ENCODE assay signal across 8 cellular contexts in the genomic region with DNA sequence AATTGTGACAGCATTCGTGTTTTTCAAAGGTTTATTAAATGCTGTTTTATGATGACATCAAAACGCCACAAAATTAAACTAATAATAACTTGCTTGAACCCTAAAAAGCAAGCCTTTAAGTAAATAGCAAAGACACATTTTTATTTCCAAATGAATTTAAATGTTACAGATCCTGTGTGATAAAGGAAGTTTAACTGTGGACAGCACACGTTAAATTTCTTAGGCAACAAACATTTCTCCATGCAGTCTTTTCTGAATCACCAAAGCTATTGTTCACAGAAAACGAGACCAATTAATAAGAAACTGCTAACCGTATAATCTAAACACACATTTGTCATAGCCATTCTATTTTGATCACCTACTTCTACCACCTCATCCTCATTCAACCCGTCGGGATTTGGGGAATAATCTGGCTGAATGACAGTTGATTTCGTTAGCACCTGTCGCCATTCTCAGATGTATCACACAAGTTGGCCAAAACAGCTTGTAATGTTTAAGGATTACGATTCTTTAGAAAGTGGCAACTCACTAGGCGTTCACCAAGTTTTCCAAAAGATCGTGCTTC. TPM values are rescaled to one million over a fixed set of nuclear protein-coding genes. Genes with fewer than 3 reads are reported as not detected.
DNase-seq lines count a peak whose midpoint lies in the region; ATAC-seq, FAIRE-seq and TF ChIP-seq lines count a peak whose summit lies in the region.

No MANE protein-coding gene starts in this region.

- TF ChIP-seq POLR2A in HepG2 (IDR thresholded peaks at IDR 0.05; ENCODE audit: insufficient read depth in 1 of 2, low read depth in 2 of 2, low read length in 2 of 2), result no peak

- intact Hi-C loops in HepG2 (cut with micrococcal nuclease; ENCODE audit: unreplicated experiment) (loop anchor here (2.0 to 5.0 kb wide), 2 partner anchors 58 to 80 kb away; no protein-coding TSS in a partner anchor), sciatic nerve (cut with DNase I) (loop anchor here (10.0 kb wide), 1 partner anchor 82 kb away; no protein-coding TSS in a partner anchor)

- TF ChIP-seq CTCF in AG10803 (conservative IDR thresholded peaks at IDR 0.05; ENCODE audit: low read length) (no peak), HEK293 (tag by site-specific recombination; IDR thresholded peaks at IDR 0.05) (no peak), HepG2 (CRISPR knock-in tag; IDR thresholded peaks at IDR 0.05) (no peak), type B pancreatic cell (conservative IDR thresholded peaks at IDR 0.05) (no peak)

- TSS peak; percentile 51 for BruUV-seq in HepG2 (replicated peaks; lab: Mats Ljungman, UMichigan)

- H3K27me3 Mint-ChIP-seq in activated naive CD8-positive, alpha-beta T cell treated with anti-CD3 and anti-CD28 coated beads for 36 hours, result no peaks in the 10 kb centered on the region
- no peaks in the 10 kb centered on the region for H3K27me3 Mint-ChIP-seq in type B pancreatic cell

- H3K4me3 ChIP-seq in AG10803 (ENCODE audit: low read length) (peak overlapping the region; percentile 80), HEK293 (ENCODE audit: low read depth, low read length) (peak overlapping the region; percentile 95), HepG2 (replicated peaks in 1 of 3; ENCODE audit: insufficient read depth in 1 of 3, low read depth in 2 of 3, low read length in 3 of 3) (peak overlapping the region; percentile 87 to 99 (median 98))

- H3K9me3 ChIP-seq in HEK293 (ENCODE audit: control insufficient read depth, insufficient read depth, low read depth, low read length) (no peaks in the 10 kb centered on the region), HepG2 (ENCODE audit: low read length) (no peaks in the 10 kb centered on the region)

- DNase-seq in AG10803 (ENCODE audit: low read depth) (no peak), HepG2 (ENCODE audit: low spot score) (no peak), type B pancreatic cell (ENCODE audit: extremely low spot score, unreplicated experiment) (no peak), sciatic nerve (ENCODE audit: low spot score) (no peak)
- no peak for DNase-seq in activated naive CD8-positive, alpha-beta T cell treated with anti-CD3 and anti-CD28 coated beads for 36 hours

- peaks cover 52% of the 10 kb centered on the region for H3K79me2 ChIP-seq in HepG2 (ENCODE audit: insufficient read depth, low read length)

- H3K4me1 ChIP-seq in HEK293 (ENCODE audit: control insufficient read depth, insufficient read depth, low read length), result peaks cover 6% of the 10 kb centered on the region; the same call in 1 of the 2 replicates
- H3K4me1 ChIP-seq in HepG2 (ENCODE audit: insufficient read depth, low read length), result peaks cover 29% of the 10 kb centered on the region

- CTCF ChIA-PET in HEK293 (lab: Yijun Ruan, JAX), result interaction anchor here (0.6 to 0.7 kb wide), 2 partner anchors 10 to 184 kb away, joined by 3 to 4 read pairs; partner anchors contain the start of gene CUL1
- CTCF ChIA-PET in HepG2 (lab: Yijun Ruan, JAX; ENCODE audit: low intra/inter-chr PET ratio, low total read pairs), result no interaction called here

- H3K9me3 Mint-ChIP-seq in activated naive CD8-positive, alpha-beta T cell treated with anti-CD3 and anti-CD28 coated beads for 36 hours, result peaks cover 3% of the 10 kb centered on the region
- H3K9me3 Mint-ChIP-seq in type B pancreatic cell, result no peaks in the 10 kb centered on the region

- peak overlapping the region; percentile 96 for H3K27ac ChIP-seq in HEK293 (ENCODE audit: extremely low read depth, low read depth, low read length)
- H3K27ac ChIP-seq in HepG2 (ENCODE audit: extremely low read length, insufficient read depth, low read length), result peak overlapping the region; percentile 95

- H3K4me3 Mint-ChIP-seq in activated naive CD8-positive, alpha-beta T cell treated with anti-CD3 and anti-CD28 coated beads for 36 hours, result peak overlapping the region; percentile 95
- H3K4me3 Mint-ChIP-seq in type B pancreatic cell, result peak overlapping the region; percentile 99

- FAIRE-seq in HepG2 (lab: Jason Lieb, UNC), result peak; percentile 18

- peaks cover 35% of the 10 kb centered on the region for H3K4me1 Mint-ChIP-seq in activated naive CD8-positive, alpha-beta T cell treated with anti-CD3 and anti-CD28 coated beads for 36 hours
- H3K4me1 Mint-ChIP-seq in type B pancreatic cell (ENCODE audit: unreplicated experiment), result peaks cover 10% of the 10 kb centered on the region

- H3K4me2 ChIP-seq in HepG2 (ENCODE audit: low read depth, low read length), result peak overlapping the region; percentile 70

- TF ChIP-seq EP300 in HepG2 (IDR thresholded peaks at IDR 0.05; ENCODE audit: low read depth in 2 of 2, low read length in 2 of 2) (no peak), HepG2 (CRISPR knock-in tag; IDR thresholded peaks at IDR 0.05; ENCODE audit: borderline replicate concordance) (no peak)

- POLR2A ChIA-PET in HEK293 (lab: Yijun Ruan, JAX) (interaction anchor here (1.0 to 1.4 kb wide), 5 partner anchors 9 to 67 kb away, joined by 4 to 9 read pairs (median 4); no protein-coding TSS in a partner anchor), HepG2 (lab: Yijun Ruan, JAX) (interaction anchor here (1.1 to 1.2 kb wide), 2 partner anchors 10 to 58 kb away, joined by 3 to 5 read pairs; no protein-coding TSS in a partner anchor)

- peaks cover 35% of the 10 kb centered on the region for H3K36me3 Mint-ChIP-seq in activated naive CD8-positive, alpha-beta T cell treated with anti-CD3 and anti-CD28 coated beads for 36 hours
- H3K36me3 Mint-ChIP-seq in type B pancreatic cell, result peaks cover 5% of the 10 kb centered on the region

- no peak overlapping the region for H2AFZ ChIP-seq in HepG2 (ENCODE audit: low read length)

- no peak for ATAC-seq in HepG2
- ATAC-seq in sciatic nerve, result no peak
- ATAC-seq in HG02642 (IDR thresholded peaks at IDR 0.05; ENCODE audit: poor library complexity, unreplicated experiment), result no peak
- ATAC-seq in GM21786 (IDR thresholded peaks at IDR 0.05; ENCODE audit: unreplicated experiment), result no peak

- H3K27me3 ChIP-seq in HepG2 (ENCODE audit: control insufficient read depth in 1 of 2, insufficient read depth in 2 of 2, low read length in 2 of 2), result no peaks in the 10 kb centered on the region

- no peak for TF ChIP-seq RAD21 in HepG2 (CRISPR knock-in tag; IDR thresholded peaks at IDR 0.05)

- peak overlapping the region; percentile 93 for H3K27ac Mint-ChIP-seq in activated naive CD8-positive, alpha-beta T cell treated with anti-CD3 and anti-CD28 coated beads for 36 hours
- peak overlapping the region; percentile 95 for H3K27ac Mint-ChIP-seq in type B pancreatic cell

- 2% methylated on average over 12 of the region's 12 CpGs for WGBS in HepG2 (ENCODE audit: low lambda C conversion rate)

- H3K9ac ChIP-seq in HepG2 (ENCODE audit: insufficient read depth, low read depth, low read length), result peak overlapping the region; percentile 73

- no peaks in the 10 kb centered on the region for H4K20me1 ChIP-seq in HepG2 (ENCODE audit: insufficient read depth, low read length)

- in situ Hi-C loops in HepG2 (cut with HindIII; ENCODE audit: extremely low pct_ligation_motif_present, low pct_unique_long_range_greater_than_20kb), result no loop called here

- H3K36me3 ChIP-seq in HEK293 (ENCODE audit: control insufficient read depth in 2 of 2, insufficient read depth in 1 of 2, low read length in 2 of 2) (no peaks in the 10 kb centered on the region), HepG2 (replicated peaks in 1 of 2; ENCODE audit: control insufficient read depth in 1 of 2, insufficient read depth in 2 of 2, low read length in 2 of 2) (no peaks in the 10 kb centered on the region)

TF ChIP-seq in HEK293, 187 proteins besides CTCF, POLR2A, EP300 and RAD21 (continues in another document):
- peak; percentile 75 for TF ChIP-seq SCRT1 (tag by site-specific recombination; IDR thresholded peaks at IDR 0.05; ENCODE audit: borderline replicate concordance)
- TF ChIP-seq SCRT2 (tag by site-specific recombination; IDR thresholded peaks at IDR 0.05), result peak; percentile 93
- no peak for TF ChIP-seq GLI4 (tag by site-specific recombination; IDR thresholded peaks at IDR 0.05)
- TF ChIP-seq ZBTB7A (tag by site-specific recombination; IDR thresholded peaks at IDR 0.05; ENCODE audit: low read depth), result 0 out of 2 replicates have a peak, but pooled peaks have one; percentile 7
- peak; percentile 90 for TF ChIP-seq PRDM1 (tag by site-specific recombination; IDR thresholded peaks at IDR 0.05)

TF ChIP-seq in HepG2, 621 proteins besides CTCF, POLR2A, EP300 and RAD21:
- no peak for TF ChIP-seq REL (CRISPR knock-in tag; conservative IDR thresholded peaks at IDR 0.05)
- TF ChIP-seq SAP130 (CRISPR knock-in tag; IDR thresholded peaks at IDR 0.05; ENCODE audit: low read depth), result peak; percentile 29; the same call in 1 of the 2 replicates

RNA-seq across cellular contexts. Expression of gene EZH2, which starts 1.3 kb away (rescaled TPM):
- 100 to 1,000 TPM; 109 to 111 TPM for total RNA-seq in activated naive CD8-positive, alpha-beta T cell treated with anti-CD3 and anti-CD28 coated beads for 36 hours
- total RNA-seq in HepG2 (2016; rRNA removed; fragmentation: Illumina TruSeq; extraction: Trizol) (30.4 and 34.3 TPM in 2 replicates), type B pancreatic cell (ENCODE audit: low replicate concordance) (19.2 and 49.6 TPM in 2 replicates), sciatic nerve (4.4 TPM)
- total RNA-seq in HepG2 (2016; cell fraction: cytosol; rRNA removed; fragmentation: Illumina TruSeq; extraction: Trizol; ENCODE audit: low read depth), result 13.9 and 14.3 TPM in 2 replicates
- 29.1 and 32.6 TPM in 2 replicates for total RNA-seq in HepG2 (2016; cell fraction: insoluble cytoplasmic fraction; rRNA removed; fragmentation: Illumina TruSeq; extraction: Trizol)
- 15.3 and 18.4 TPM in 2 replicates for total RNA-seq in HepG2 (2016; cell fraction: membrane; rRNA removed; fragmentation: Illumina TruSeq; extraction: Trizol)
- total RNA-seq in HepG2 (2016; cell fraction: nucleus; rRNA removed; fragmentation: Illumina TruSeq; extraction: Trizol), result 42.5 and 46.2 TPM in 2 replicates
- 18.2 and 26.0 TPM in 2 replicates for polyA plus RNA-seq in HepG2 (2011; rRNA removed)
- 8.4 and 9.7 TPM in 2 replicates for polyA plus RNA-seq in HepG2 (2011; cell fraction: cytosol; rRNA removed)
- 45.8 and 55.1 TPM in 2 replicates for polyA plus RNA-seq in HepG2 (2011; cell fraction: nucleus; rRNA removed)
- 13.6 and 17.0 TPM in 2 replicates for polyA plus RNA-seq in HepG2 (2012)
- 5.1 and 5.3 TPM in 2 replicates for polyA plus RNA-seq in HepG2 (2016; cell fraction: cytosol; fragmentation: Illumina TruSeq; extraction: Trizol; ENCODE audit: low read depth)
- 36.1 and 37.6 TPM in 2 replicates for polyA plus RNA-seq in HepG2 (2016; cell fraction: insoluble cytoplasmic fraction; fragmentation: Illumina TruSeq; extraction: Trizol; ENCODE audit: low read depth)
- 9.1 and 10.1 TPM in 2 replicates for polyA plus RNA-seq in HepG2 (2016; cell fraction: membrane; fragmentation: Illumina TruSeq; extraction: Trizol; ENCODE audit: low read depth)
- 84.1 and 90.6 TPM in 2 replicates for polyA plus RNA-seq in HepG2 (2016; cell fraction: nucleus; fragmentation: Illumina TruSeq; extraction: Trizol; ENCODE audit: insufficient read depth, low read depth)
- polyA minus RNA-seq in HepG2 (2011; rRNA and poly(A)+ RNA removed; ENCODE audit: low replicate concordance), result 7.3 and 35.4 TPM in 2 replicates
- 6.2 and 7.2 TPM in 2 replicates for polyA minus RNA-seq in HepG2 (2011; cell fraction: cytosol; rRNA and poly(A)+ RNA removed)
- 42.3 and 48.2 TPM in 2 replicates for polyA minus RNA-seq in HepG2 (2011; cell fraction: nucleus; rRNA and poly(A)+ RNA removed)
